9 cellular contexts compared by ENCODE assay signal in the genomic region with DNA sequence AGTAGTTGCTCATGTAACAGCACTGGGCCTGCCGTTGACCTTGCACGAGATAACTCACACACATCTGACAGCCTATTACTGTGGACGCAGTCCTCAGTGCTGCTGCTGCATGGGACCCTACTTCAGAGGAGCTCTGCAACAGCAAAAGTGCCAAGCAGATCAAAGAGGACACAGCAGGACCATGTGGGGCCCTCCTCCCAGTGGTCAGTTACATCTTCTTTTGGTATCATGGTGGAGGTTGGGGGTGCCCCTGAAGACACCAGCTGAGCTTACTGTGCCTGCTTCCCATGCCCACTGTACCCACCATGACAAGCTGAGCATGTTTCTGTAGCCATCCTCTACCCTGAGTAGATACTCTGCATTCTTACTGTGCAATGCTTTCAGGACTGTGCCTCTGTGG. TPM values are rescaled to one million over a fixed set of nuclear protein-coding genes. Genes with fewer than 3 reads are reported as not detected.
"Had no signal": no experiment of that assay in that cellular context is flagged by ENCODE, and none has a peak within 500 bp of the region (broad histone marks: within the 10 kb centered on the region; RNA-seq: fewer than 3 reads in every experiment).

No MANE protein-coding gene starts in this region.

RNA-seq across cellular contexts. Expression of gene KCNJ18, which starts 41.6 kb away (rescaled TPM):
- total RNA-seq: OCI-LY7, PC-9, Peyer's patch, Right ventricle myocardium inferior, Right ventricle myocardium superior, RPMI7951, SJCRH30, SJSA1, SK-MEL-5 had no signal
